2 cellular contexts compared by ENCODE assay signal in the genomic region with DNA sequence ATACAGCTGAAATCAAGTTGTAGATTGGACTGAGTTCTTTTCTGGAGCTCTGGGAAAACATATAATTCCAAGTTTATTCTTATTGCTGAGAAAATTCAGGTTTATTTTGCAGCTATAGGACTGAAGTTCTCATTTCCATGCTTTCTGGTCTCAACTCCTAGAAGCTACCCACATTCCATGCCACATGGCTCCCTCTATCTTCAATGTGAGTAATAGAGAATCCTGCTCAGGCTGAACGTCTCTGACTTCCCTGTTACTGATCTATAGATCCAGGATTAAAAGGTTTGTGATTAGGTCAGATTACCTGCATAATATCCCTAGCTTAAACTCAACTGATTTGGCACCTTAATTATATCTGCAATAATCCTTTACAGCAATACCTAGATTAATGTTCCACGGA.
TF ChIP-seq lines count a peak whose summit lies in the region.

No MANE protein-coding gene starts in this region.

TF ChIP-seq in HCT116, 20 proteins besides CTCF, POLR2A, EP300 and RAD21:
- TF ChIP-seq ZFX (IDR thresholded peaks at IDR 0.05) = no peak
- TF ChIP-seq YY1 (IDR thresholded peaks at IDR 0.05; ENCODE audit: extremely low read depth, insufficient replicate concordance, low read depth, low read length) = no peak
- no peak for TF ChIP-seq SRF (IDR thresholded peaks at IDR 0.05; ENCODE audit: low read depth)
- TF ChIP-seq EGR1 (IDR thresholded peaks at IDR 0.05; ENCODE audit: low read depth) = no peak
- no peak for TF ChIP-seq ELF1 (IDR thresholded peaks at IDR 0.05; ENCODE audit: borderline replicate concordance, low read depth)
- TF ChIP-seq CBX3 (IDR thresholded peaks at IDR 0.05; ENCODE audit: low read depth) = no peak
- TF ChIP-seq TCF7L2 (IDR thresholded peaks at IDR 0.05; ENCODE audit: borderline replicate concordance, extremely low read depth, insufficient read depth, insufficient read length) = no peak
- TF ChIP-seq POLR2AphosphoS5 (IDR thresholded peaks at IDR 0.05; ENCODE audit: low read depth, low read length) = no peak
- no peak for TF ChIP-seq CEBPB (IDR thresholded peaks at IDR 0.05; ENCODE audit: low read depth)
- TF ChIP-seq, protein P1, sequence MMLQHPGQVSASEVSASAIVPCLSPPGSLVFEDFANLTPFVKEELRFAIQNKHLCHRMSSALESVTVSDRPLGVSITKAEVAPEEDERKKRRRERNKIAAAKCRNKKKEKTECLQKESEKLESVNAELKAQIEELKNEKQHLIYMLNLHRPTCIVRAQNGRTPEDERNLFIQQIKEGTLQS (IDR thresholded peaks at IDR 0.05) = no peak
- no peak for TF ChIP-seq ZNF274 (IDR thresholded peaks at IDR 0.05; ENCODE audit: low read depth, low read length)
- TF ChIP-seq, protein P2, sequence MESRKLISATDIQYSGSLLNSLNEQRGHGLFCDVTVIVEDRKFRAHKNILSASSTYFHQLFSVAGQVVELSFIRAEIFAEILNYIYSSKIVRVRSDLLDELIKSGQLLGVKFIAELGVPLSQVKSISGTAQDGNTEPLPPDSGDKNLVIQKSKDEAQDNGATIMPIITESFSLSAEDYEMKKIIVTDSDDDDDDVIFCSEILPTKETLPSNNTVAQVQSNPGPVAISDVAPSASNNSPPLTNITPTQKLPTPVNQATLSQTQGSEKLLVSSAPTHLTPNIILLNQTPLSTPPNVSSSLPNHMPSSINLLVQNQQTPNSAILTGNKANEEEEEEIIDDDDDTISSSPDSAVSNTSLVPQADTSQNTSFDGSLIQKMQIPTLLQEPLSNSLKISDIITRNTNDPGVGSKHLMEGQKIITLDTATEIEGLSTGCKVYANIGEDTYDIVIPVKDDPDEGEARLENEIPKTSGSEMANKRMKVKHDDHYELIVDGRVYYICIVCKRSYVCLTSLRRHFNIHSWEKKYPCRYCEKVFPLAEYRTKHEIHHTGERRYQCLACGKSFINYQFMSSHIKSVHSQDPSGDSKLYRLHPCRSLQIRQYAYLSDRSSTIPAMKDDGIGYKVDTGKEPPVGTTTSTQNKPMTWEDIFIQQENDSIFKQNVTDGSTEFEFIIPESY (IDR thresholded peaks at IDR 0.05; ENCODE audit: extremely low read depth, insufficient replicate concordance, low read length) = no peak
- no peak for TF ChIP-seq SP1 (IDR thresholded peaks at IDR 0.05; ENCODE audit: low read depth)
- TF ChIP-seq, protein P3, sequence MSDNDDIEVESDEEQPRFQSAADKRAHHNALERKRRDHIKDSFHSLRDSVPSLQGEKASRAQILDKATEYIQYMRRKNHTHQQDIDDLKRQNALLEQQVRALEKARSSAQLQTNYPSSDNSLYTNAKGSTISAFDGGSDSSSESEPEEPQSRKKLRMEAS (IDR thresholded peaks at IDR 0.05) = no peak
TF ChIP-seq in HCT116: peak in this region for 0.

TF ChIP-seq in WTC11, 78 proteins besides CTCF, POLR2A, EP300 and RAD21:
- TF ChIP-seq, protein P1 (CRISPR knock-in tag; conservative IDR thresholded peaks at IDR 0.05) = no peak
- TF ChIP-seq NR2C2 (CRISPR knock-in tag; IDR thresholded peaks at IDR 0.05) (no peak), RORB (CRISPR knock-in tag; IDR thresholded peaks at IDR 0.05) (no peak), SMAD4 (CRISPR knock-in tag; IDR thresholded peaks at IDR 0.05) (no peak)
